1 cellular context compared by ENCODE assay signal in the genomic region with DNA sequence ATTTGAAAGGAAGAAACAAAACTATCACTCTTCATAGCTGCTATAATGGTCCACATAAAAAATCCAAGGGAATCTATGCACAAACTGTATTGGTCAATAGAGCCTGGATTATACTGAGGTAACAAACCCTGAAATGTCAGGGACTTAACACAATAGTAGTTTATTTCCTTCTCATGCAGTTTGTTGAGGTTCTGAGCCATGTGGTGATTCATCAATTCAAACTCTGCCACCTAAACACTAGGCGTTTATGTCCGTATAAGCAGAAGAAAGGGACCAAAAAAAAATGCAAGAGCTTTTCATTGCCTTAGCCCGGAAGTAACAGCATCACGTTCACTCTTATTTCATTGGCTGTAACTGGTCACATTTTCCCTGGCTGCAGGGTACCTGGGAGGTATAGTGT.
TF ChIP-seq lines count a peak whose summit lies in the region.

No MANE protein-coding gene starts in this region.

TF ChIP-seq in GM23338, 12 proteins besides CTCF, POLR2A, EP300 and RAD21 (continued from another document):
- TF ChIP-seq, protein P1, sequence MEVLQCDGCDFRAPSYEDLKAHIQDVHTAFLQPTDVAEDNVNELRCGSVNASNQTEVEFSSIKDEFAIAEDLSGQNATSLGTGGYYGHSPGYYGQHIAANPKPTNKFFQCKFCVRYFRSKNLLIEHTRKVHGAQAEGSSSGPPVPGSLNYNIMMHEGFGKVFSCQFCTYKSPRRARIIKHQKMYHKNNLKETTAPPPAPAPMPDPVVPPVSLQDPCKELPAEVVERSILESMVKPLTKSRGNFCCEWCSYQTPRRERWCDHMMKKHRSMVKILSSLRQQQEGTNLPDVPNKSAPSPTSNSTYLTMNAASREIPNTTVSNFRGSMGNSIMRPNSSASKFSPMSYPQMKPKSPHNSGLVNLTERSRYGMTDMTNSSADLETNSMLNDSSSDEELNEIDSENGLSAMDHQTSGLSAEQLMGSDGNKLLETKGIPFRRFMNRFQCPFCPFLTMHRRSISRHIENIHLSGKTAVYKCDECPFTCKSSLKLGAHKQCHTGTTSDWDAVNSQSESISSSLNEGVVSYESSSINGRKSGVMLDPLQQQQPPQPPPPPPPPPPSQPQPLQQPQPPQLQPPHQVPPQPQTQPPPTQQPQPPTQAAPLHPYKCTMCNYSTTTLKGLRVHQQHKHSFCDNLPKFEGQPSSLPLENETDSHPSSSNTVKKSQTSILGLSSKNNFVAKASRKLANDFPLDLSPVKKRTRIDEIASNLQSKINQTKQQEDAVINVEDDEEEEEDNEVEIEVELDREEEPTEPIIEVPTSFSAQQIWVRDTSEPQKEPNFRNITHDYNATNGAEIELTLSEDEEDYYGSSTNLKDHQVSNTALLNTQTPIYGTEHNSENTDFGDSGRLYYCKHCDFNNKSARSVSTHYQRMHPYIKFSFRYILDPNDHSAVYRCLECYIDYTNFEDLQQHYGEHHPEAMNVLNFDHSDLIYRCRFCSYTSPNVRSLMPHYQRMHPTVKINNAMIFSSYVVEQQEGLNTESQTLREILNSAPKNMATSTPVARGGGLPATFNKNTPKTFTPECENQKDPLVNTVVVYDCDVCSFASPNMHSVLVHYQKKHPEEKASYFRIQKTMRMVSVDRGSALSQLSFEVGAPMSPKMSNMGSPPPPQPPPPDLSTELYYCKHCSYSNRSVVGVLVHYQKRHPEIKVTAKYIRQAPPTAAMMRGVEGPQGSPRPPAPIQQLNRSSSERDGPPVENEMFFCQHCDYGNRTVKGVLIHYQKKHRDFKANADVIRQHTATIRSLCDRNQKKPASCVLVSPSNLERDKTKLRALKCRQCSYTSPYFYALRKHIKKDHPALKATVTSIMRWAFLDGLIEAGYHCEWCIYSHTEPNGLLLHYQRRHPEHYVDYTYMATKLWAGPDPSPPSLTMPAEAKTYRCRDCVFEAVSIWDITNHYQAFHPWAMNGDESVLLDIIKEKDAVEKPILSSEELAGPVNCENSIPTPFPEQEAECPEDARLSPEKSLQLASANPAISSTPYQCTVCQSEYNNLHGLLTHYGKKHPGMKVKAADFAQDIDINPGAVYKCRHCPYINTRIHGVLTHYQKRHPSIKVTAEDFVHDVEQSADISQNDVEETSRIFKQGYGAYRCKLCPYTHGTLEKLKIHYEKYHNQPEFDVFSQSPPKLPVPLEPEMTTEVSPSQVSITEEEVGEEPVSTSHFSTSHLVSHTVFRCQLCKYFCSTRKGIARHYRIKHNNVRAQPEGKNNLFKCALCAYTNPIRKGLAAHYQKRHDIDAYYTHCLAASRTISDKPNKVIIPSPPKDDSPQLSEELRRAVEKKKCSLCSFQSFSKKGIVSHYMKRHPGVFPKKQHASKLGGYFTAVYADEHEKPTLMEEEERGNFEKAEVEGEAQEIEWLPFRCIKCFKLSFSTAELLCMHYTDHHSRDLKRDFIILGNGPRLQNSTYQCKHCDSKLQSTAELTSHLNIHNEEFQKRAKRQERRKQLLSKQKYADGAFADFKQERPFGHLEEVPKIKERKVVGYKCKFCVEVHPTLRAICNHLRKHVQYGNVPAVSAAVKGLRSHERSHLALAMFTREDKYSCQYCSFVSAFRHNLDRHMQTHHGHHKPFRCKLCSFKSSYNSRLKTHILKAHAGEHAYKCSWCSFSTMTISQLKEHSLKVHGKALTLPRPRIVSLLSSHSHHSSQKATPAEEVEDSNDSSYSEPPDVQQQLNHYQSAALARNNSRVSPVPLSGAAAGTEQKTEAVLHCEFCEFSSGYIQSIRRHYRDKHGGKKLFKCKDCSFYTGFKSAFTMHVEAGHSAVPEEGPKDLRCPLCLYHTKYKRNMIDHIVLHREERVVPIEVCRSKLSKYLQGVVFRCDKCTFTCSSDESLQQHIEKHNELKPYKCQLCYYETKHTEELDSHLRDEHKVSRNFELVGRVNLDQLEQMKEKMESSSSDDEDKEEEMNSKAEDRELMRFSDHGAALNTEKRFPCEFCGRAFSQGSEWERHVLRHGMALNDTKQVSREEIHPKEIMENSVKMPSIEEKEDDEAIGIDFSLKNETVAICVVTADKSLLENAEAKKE (CRISPR knock-in tag; IDR thresholded peaks at IDR 0.05) = no peak
- no peak for TF ChIP-seq JUNB (IDR thresholded peaks at IDR 0.05; ENCODE audit: unreplicated experiment)
- no peak for TF ChIP-seq EZH2 (IDR thresholded peaks at IDR 0.05; ENCODE audit: low read depth, unreplicated experiment)
- TF ChIP-seq, protein P2, sequence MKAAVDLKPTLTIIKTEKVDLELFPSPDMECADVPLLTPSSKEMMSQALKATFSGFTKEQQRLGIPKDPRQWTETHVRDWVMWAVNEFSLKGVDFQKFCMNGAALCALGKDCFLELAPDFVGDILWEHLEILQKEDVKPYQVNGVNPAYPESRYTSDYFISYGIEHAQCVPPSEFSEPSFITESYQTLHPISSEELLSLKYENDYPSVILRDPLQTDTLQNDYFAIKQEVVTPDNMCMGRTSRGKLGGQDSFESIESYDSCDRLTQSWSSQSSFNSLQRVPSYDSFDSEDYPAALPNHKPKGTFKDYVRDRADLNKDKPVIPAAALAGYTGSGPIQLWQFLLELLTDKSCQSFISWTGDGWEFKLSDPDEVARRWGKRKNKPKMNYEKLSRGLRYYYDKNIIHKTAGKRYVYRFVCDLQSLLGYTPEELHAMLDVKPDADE (IDR thresholded peaks at IDR 0.05) = no peak
